In the genomic region with DNA sequence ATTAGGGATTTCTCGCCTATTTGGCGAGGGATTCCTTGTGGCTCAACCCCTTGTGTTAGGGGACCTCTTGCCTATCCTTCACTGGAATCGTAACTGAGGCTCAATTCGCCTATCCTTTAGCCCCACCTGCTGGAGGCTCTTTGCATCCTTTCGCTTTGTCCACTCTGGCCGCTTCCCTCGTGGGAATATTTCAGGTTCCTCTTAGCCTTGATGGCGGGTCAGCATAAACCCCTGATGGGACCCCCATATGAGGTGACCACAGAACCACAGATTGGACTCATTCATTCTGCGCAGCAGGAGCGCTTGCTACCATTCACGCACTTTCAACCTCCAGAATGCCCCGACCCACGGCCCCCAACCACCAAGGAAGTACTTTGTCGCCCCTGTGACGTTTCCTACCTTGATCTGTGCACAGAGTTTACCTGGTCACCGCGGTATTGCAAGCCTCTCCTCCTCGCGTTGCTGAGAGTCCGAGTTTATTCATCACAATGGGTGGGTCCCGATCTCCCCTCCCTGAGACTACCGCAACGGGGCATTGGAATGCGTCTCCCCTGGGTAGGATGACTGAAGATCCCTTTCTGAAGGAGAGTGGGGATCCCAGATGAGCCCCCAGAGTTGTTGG, we compare ENCODE assay signal across 8 cellular contexts. TPM values are rescaled to one million over a fixed set of nuclear protein-coding genes. Genes with fewer than 3 reads are reported as not detected.
A peak's percentile ranks its signal among the peaks of the same experiment; 100 is the strongest.
DNase-seq lines count a peak whose midpoint lies in the region; ATAC-seq, FAIRE-seq and TF ChIP-seq lines count a peak whose summit lies in the region.

A gene (plus strand): TSS at position 425 of the 622 bp plus-strand sequence. CDS start 11,412 bp downstream, outside the sequence.

- peak; percentile 91 for ATAC-seq in HG02623 (IDR thresholded peaks at IDR 0.05; ENCODE audit: unreplicated experiment)

- H3K4me2 ChIP-seq in keratinocyte (ENCODE audit: control insufficient read depth, extremely low read depth, insufficient read depth, low read depth, low read length), result peak within 1 kb of the TSS; percentile 79

- no peaks in the 10 kb centered on the region for H3K79me2 ChIP-seq in keratinocyte (ENCODE audit: control insufficient read depth, insufficient read depth, low read length)

- H3K36me3 ChIP-seq in WERI-Rb-1, result no peaks in the 10 kb centered on the region
- H3K36me3 ChIP-seq in keratinocyte (ENCODE audit: control insufficient read depth in 2 of 2, extremely low read depth in 1 of 2, insufficient read depth in 2 of 2, low read length in 2 of 2), result no peaks in the 10 kb centered on the region

- peak; percentile 83 for FAIRE-seq in keratinocyte (lab: Jason Lieb, UNC)

- dilution Hi-C loops in keratinocyte (cut with MboI; ENCODE audit: extremely low pct_ligation_motif_present, low sequenced_read_pairs), result no loop called here

- H2AFZ ChIP-seq in keratinocyte (ENCODE audit: control insufficient read depth, low read length), result peak within 1 kb of the TSS; percentile 80

- DNase-seq in NCI-H1417 (lab: John Stamatoyannopoulos, UW) (peak; percentile 29 to 65 (median 38)), NCI-H1417 treated with DMSO at 0.1 percent for 48 hours (lab: John Stamatoyannopoulos, UW) (no peak), NCI-H1092 treated with DMSO at 0.1 percent for 48 hours (lab: John Stamatoyannopoulos, UW) (peak; percentile 30), WERI-Rb-1 (peak; percentile 59), caudate nucleus (lab: John Stamatoyannopoulos, UW) (peak in 46 of 61 donors; percentile 2 to 71 (median 24)), keratinocyte (ENCODE audit: low read depth, low spot score) (peak; percentile 13)
- peak; percentile 77 for DNase-seq in stimulated activated CD4-positive, alpha-beta T cell treated with anti-CD3 and anti-CD28 coated beads, Interleukin-15, amount 100 ng/mL, for 24 hours

- no peak within 1 kb of the TSS for H3K27ac ChIP-seq in WERI-Rb-1
- H3K27ac ChIP-seq in caudate nucleus (ENCODE audit: low read depth, low read length), result no peak within 1 kb of the TSS
- H3K27ac ChIP-seq in keratinocyte (ENCODE audit: control insufficient read depth, insufficient read depth, low read length), result no peak within 1 kb of the TSS

- H3K9me3 ChIP-seq in WERI-Rb-1 (ENCODE audit: severe bottlenecking), result no peaks in the 10 kb centered on the region
- no peaks in the 10 kb centered on the region for H3K9me3 ChIP-seq in keratinocyte (ENCODE audit: control insufficient read depth, low read depth, low read length)

- H3K27me3 ChIP-seq in WERI-Rb-1 (ENCODE audit: insufficient read depth, low read depth, severe bottlenecking) (peaks cover 75% of the 10 kb centered on the region), keratinocyte (ENCODE audit: control insufficient read depth, extremely low read depth, insufficient read depth, low read length) (peaks cover 5% of the 10 kb centered on the region)

- no peaks in the 10 kb centered on the region for H3K9me1 ChIP-seq in keratinocyte (ENCODE audit: control insufficient read depth, extremely low read depth, insufficient read depth, low read length)

- TF ChIP-seq CTCF in WERI-Rb-1 (IDR thresholded peaks at IDR 0.05; ENCODE audit: low read depth, low read length) (peak; percentile 82), keratinocyte (optimal IDR thresholded peaks at IDR 0.05 in 1 of 3, IDR thresholded peaks at IDR 0.05 in 1 of 3, conservative IDR thresholded peaks at IDR 0.05 in 1 of 3; ENCODE audit: extremely low read depth in 1 of 3, insufficient read depth in 2 of 3, low read length in 3 of 3) (peak; percentile 77 to 87 (median 77))

- H3K4me1 ChIP-seq in keratinocyte (ENCODE audit: control insufficient read depth, extremely low read depth, insufficient read depth, low read length), result peaks cover 3% of the 10 kb centered on the region

- no peak within 1 kb of the TSS for H3K4me3 ChIP-seq in WERI-Rb-1 (ENCODE audit: low read depth, low read length)
- peak within 1 kb of the TSS; percentile 13 to 68 (median 37) for H3K4me3 ChIP-seq in keratinocyte (ENCODE audit: control insufficient read depth in 2 of 3, extremely low read depth in 1 of 3, insufficient read depth in 2 of 3, low read depth in 1 of 3, low read length in 3 of 3)

- H4K20me1 ChIP-seq in keratinocyte (ENCODE audit: control insufficient read depth, extremely low read depth, insufficient read depth, low read length), result no peaks in the 10 kb centered on the region

- peak within 1 kb of the TSS; percentile 2 for H3K9ac ChIP-seq in keratinocyte (ENCODE audit: control insufficient read depth, extremely low read depth, insufficient read depth, low read length)

RNA-seq across cellular contexts. Expression of the gene that starts here (rescaled TPM):
- polyA plus RNA-seq in keratinocyte, result not detected in 3 replicates
- polyA plus RNA-seq in keratinocyte (2011; ENCODE audit: low read depth), result not detected
- polyA plus RNA-seq in keratinocyte (2011; cell fraction: cytosol; rRNA removed), result not detected in 2 replicates
- polyA plus RNA-seq in keratinocyte (2011; cell fraction: nucleus; rRNA removed), result not detected in 2 replicates
- polyA plus RNA-seq in keratinocyte (2012; ENCODE audit: low replicate concordance), result not detected in 2 replicates
- polyA minus RNA-seq in keratinocyte, result not detected in 3 replicates
- not detected for polyA minus RNA-seq in keratinocyte (2011; cell fraction: cytosol; rRNA and poly(A)+ RNA removed)
- polyA minus RNA-seq in keratinocyte (2011; cell fraction: nucleus; rRNA and poly(A)+ RNA removed), result not detected in 2 replicates

Comparison
In these comparisons a context has a peak if more than half of its experiments do, and no peak if none do; other contexts are left out.
1. Peak in DNase-seq, H3K4me3 ChIP-seq, H3K9ac ChIP-seq and H3K4me2 ChIP-seq in keratinocyte; RNA of the gene not detected or under 1 TPM.